ENCODE assay signal across 19 cellular contexts in genomic region chr11:70464509-70465361, GRCh38.
DNase-seq lines count a peak whose midpoint lies in the region; ATAC-seq, FAIRE-seq and TF ChIP-seq lines count a peak whose summit lies in the region.
"Had no signal": no experiment of that assay in that cellular context is flagged by ENCODE, and none has a peak within 500 bp of the region (broad histone marks: within the 10 kb centered on the region; RNA-seq: fewer than 3 reads in every experiment).

No MANE protein-coding gene starts in this region.

- no peaks in the 10 kb centered on the region for H3K36me3 Mint-ChIP-seq in stimulated activated naive CD8-positive, alpha-beta T cell treated with anti-CD3 and anti-CD28 coated beads, Interleukin-15, Interleukin-2, amounts not matched to agents 100 ng/mL and 50 ng/mL, for 24 hours (ENCODE audit: low read depth)
- no peaks in the 10 kb centered on the region for H3K36me3 Mint-ChIP-seq in activated T-cell treated with anti-CD3 and anti-CD28 coated beads, Interleukin-2, amount 50 U/mL, for 4 hours (ENCODE audit: insufficient read depth)

- H3K4me2 ChIP-seq in H1 (ENCODE audit: insufficient read depth in 1 of 2, low read depth in 2 of 2, low read length in 2 of 2) = no peak overlapping the region
- H3K4me2 ChIP-seq in neuronal stem cell (ENCODE audit: insufficient read depth, low read length, poor library complexity, severe bottlenecking) = no peak overlapping the region
- H3K4me2 ChIP-seq: A549, KMS-11 had no signal

- H2BK120ac ChIP-seq in H1 (replicated peaks; ENCODE audit: low read depth, low read length) = no peak overlapping the region
- peak overlapping the region; percentile 57 for H2BK120ac ChIP-seq in neuronal stem cell (ENCODE audit: low read depth, low read length)

- no peaks in the 10 kb centered on the region for H3K79me2 ChIP-seq in H1 (ENCODE audit: control insufficient read depth in 1 of 2, insufficient read depth in 2 of 2, low read length in 2 of 2)

- H3K23me2 ChIP-seq in H1 (ENCODE audit: low read depth, low read length) = no peaks in the 10 kb centered on the region; the same call in 1 of the 2 replicates

- no peak overlapping the region for H2AFZ ChIP-seq in H1 (ENCODE audit: low read length)
- H2AFZ ChIP-seq in neuronal stem cell (ENCODE audit: low read length) = no peak overlapping the region

- peaks cover 0 to 4% (median under 1%) of the 10 kb centered on the region in 4 experiments; a peak in 3 of 7 replicates for H3K4me1 ChIP-seq in H1 (replicated peaks in 1 of 4; ENCODE audit: control insufficient read depth in 3 of 4, insufficient read depth in 4 of 4, low read length in 3 of 4)
- peaks cover 0 to 9% of the 10 kb centered on the region in 2 donors for H3K4me1 ChIP-seq in neuronal stem cell (ENCODE audit: control insufficient read depth in 2 of 2, insufficient read depth in 1 of 2, low read depth in 1 of 2, low read length in 2 of 2)
- H3K4me1 ChIP-seq in gastroesophageal sphincter = peaks cover 0 to 11% (median 0%) of the 10 kb centered on the region in 3 donors
- H3K4me1 ChIP-seq: A549, Caco-2, SJSA1 had no signal

- H3K27ac ChIP-seq in H1 (ENCODE audit: low read depth, low read length) = no peak overlapping the region
- H3K27ac ChIP-seq in neuronal stem cell (replicated peaks; ENCODE audit: low read length) = no peak overlapping the region
- no peak overlapping the region for H3K27ac ChIP-seq in gastroesophageal sphincter
- H3K27ac ChIP-seq: A549, HL-60, KMS-11, RWPE1, SJSA1 had no signal

- H3K9me3 Mint-ChIP-seq in stimulated activated naive CD8-positive, alpha-beta T cell treated with anti-CD3 and anti-CD28 coated beads, Interleukin-15, Interleukin-2, amounts not matched to agents 100 ng/mL and 50 ng/mL, for 24 hours = no peaks in the 10 kb centered on the region
- no peaks in the 10 kb centered on the region for H3K9me3 Mint-ChIP-seq in stimulated activated naive CD8-positive, alpha-beta T cell treated with anti-CD3 and anti-CD28 coated beads, Interleukin-15, amount 100 ng/mL, for 72 hours
- H3K9me3 Mint-ChIP-seq in activated T-cell treated with anti-CD3 and anti-CD28 coated beads, Interleukin-2, amount 50 U/mL, for 4 hours = no peaks in the 10 kb centered on the region

- 90% methylated on average over 19 of the region's 20 CpGs; no CpG with 5 or more reads in 1 of the 2 experiments for WGBS in H1 (ENCODE audit: extremely low coverage in 1 of 2, insufficient coverage in 1 of 2, insufficient read length in 1 of 2, insufficient replicate concordance in 2 of 2, low coverage in 1 of 2, low lambda C conversion rate in 2 of 2, missing lambda C conversion rate in 1 of 2), 2 experiments
- no CpG with 5 or more reads among the region's 20 CpGs for WGBS in neuronal stem cell (ENCODE audit: extremely low coverage in 2 of 2, insufficient read length in 2 of 2, insufficient replicate concordance in 1 of 2), 2 donors
- 63 to 89% methylated on average over 4 to 9 of the region's 20 CpGs for WGBS in gastroesophageal sphincter (ENCODE audit: low coverage in 1 of 2), 2 donors

- no peak for TF ChIP-seq RAD21 in H1 (IDR thresholded peaks at IDR 0.05 in 1 of 2, conservative IDR thresholded peaks at IDR 0.05 in 1 of 2; ENCODE audit: low read depth in 2 of 2, low read length in 2 of 2)

- no peak overlapping the region for H2AK5ac ChIP-seq in H1 (ENCODE audit: low read depth, low read length)
- H2AK5ac ChIP-seq in neuronal stem cell (ENCODE audit: low read depth, low read length) = peak overlapping the region; percentile 28

- peaks cover 23% of the 10 kb centered on the region for H3K27me3 Mint-ChIP-seq in stimulated activated naive CD8-positive, alpha-beta T cell treated with anti-CD3 and anti-CD28 coated beads, Interleukin-15, Interleukin-2, amounts not matched to agents 100 ng/mL and 50 ng/mL, for 24 hours
- peaks cover 61% of the 10 kb centered on the region for H3K27me3 Mint-ChIP-seq in stimulated activated naive CD8-positive, alpha-beta T cell treated with anti-CD3 and anti-CD28 coated beads, Interleukin-15, amount 100 ng/mL, for 72 hours
- peaks cover 30% of the 10 kb centered on the region for H3K27me3 Mint-ChIP-seq in activated T-cell treated with anti-CD3 and anti-CD28 coated beads, Interleukin-2, amount 50 U/mL, for 4 hours (ENCODE audit: low read depth)

- no peak for TF ChIP-seq EP300 in H1 (IDR thresholded peaks at IDR 0.05; ENCODE audit: borderline replicate concordance in 1 of 2, low read depth in 2 of 2, low read length in 2 of 2)
- no peak for TF ChIP-seq EP300 in gastroesophageal sphincter (IDR thresholded peaks at IDR 0.05)

- POLR2A ChIA-PET in H1 (lab: Charles Lee; ENCODE audit: partially characterized antibody) = no interaction called here

- no peak overlapping the region for H4K91ac ChIP-seq in H1 (replicated peaks; ENCODE audit: insufficient read length, low read length)
- H4K91ac ChIP-seq in neuronal stem cell (ENCODE audit: low read depth, low read length, poor library complexity) = no peak overlapping the region

- H3K9me3 ChIP-seq in H1 (ENCODE audit: insufficient read depth in 2 of 2, low read depth in 1 of 2, low read length in 1 of 2) = peaks cover 0 to 3% of the 10 kb centered on the region in 2 experiments; a peak in 1 of 4 replicates
- peaks cover 0 to 4% of the 10 kb centered on the region in 2 donors for H3K9me3 ChIP-seq in neuronal stem cell (replicated peaks in 1 of 2; ENCODE audit: control insufficient read depth in 2 of 2, insufficient read depth in 1 of 2, low read depth in 1 of 2, low read length in 2 of 2)
- no peaks in the 10 kb centered on the region for H3K9me3 ChIP-seq in gastroesophageal sphincter
- H3K9me3 ChIP-seq: A549, MG63, SJSA1 had no signal

- H3K79me1 ChIP-seq in H1 (ENCODE audit: low read depth, low read length) (no peaks in the 10 kb centered on the region), neuronal stem cell (ENCODE audit: low read depth, low read length) (no peaks in the 10 kb centered on the region)

- H3K14ac ChIP-seq in H1 (ENCODE audit: insufficient read length) = no peak overlapping the region
- H3K14ac ChIP-seq in neuronal stem cell (ENCODE audit: low read length) = no peak overlapping the region

- H3K4me3 Mint-ChIP-seq in stimulated activated naive CD8-positive, alpha-beta T cell treated with anti-CD3 and anti-CD28 coated beads, Interleukin-15, Interleukin-2, amounts not matched to agents 100 ng/mL and 50 ng/mL, for 24 hours = no peak overlapping the region
- H3K4me3 Mint-ChIP-seq in stimulated activated naive CD8-positive, alpha-beta T cell treated with anti-CD3 and anti-CD28 coated beads, Interleukin-15, amount 100 ng/mL, for 72 hours = no peak overlapping the region
- H3K4me3 Mint-ChIP-seq in activated T-cell treated with anti-CD3 and anti-CD28 coated beads, Interleukin-2, amount 50 U/mL, for 4 hours = no peak overlapping the region

- intact Hi-C loops in sciatic nerve (cut with DNase I) = no loop called here

- no peak for FAIRE-seq in H1 (lab: Jason Lieb, UNC)
- FAIRE-seq: A549, GM18507 had no signal

- H3K27me3 ChIP-seq in H1 (replicated peaks in 1 of 4; ENCODE audit: control insufficient read depth in 3 of 4, extremely low read depth in 1 of 4, insufficient read depth in 3 of 4, low read length in 3 of 4) = peaks cover 0 to 2% (median 0%) of the 10 kb centered on the region in 4 experiments; a peak in 1 of 7 replicates
- H3K27me3 ChIP-seq in neuronal stem cell (ENCODE audit: control insufficient read depth in 3 of 3, insufficient read depth in 3 of 3, low read depth in 1 of 3, low read length in 3 of 3) = no peaks in the 10 kb centered on the region
- peaks cover 41% of the 10 kb centered on the region for H3K27me3 ChIP-seq in gastroesophageal sphincter
- H3K27me3 ChIP-seq: MG63 had no signal

- H3K9ac ChIP-seq in H1 (replicated peaks in 1 of 4; ENCODE audit: extremely low read depth in 1 of 4, low read depth in 3 of 4, low read length in 3 of 4) (no peak overlapping the region), neuronal stem cell (ENCODE audit: low read depth, low read length, poor library complexity) (peak overlapping the region; percentile 47)
- H3K9ac ChIP-seq: KMS-11 had no signal

- H4K20me1 ChIP-seq in H1 (replicated peaks in 1 of 2; ENCODE audit: control insufficient read depth in 1 of 2, insufficient read depth in 2 of 2, low read length in 2 of 2) = no peaks in the 10 kb centered on the region

- DNase-seq in stimulated activated naive CD8-positive, alpha-beta T cell treated with anti-CD3 and anti-CD28 coated beads, Interleukin-15, amount 100 ng/mL, for 72 hours = no peak
- DNase-seq in H1 (ENCODE audit: low read depth in 1 of 2, low spot score in 2 of 2) (no peak), neuronal stem cell (ENCODE audit: low spot score) (no peak), sciatic nerve (ENCODE audit: low spot score) (no peak), NCI-H1048 (lab: John Stamatoyannopoulos, UW) (no peak)
- DNase-seq in activated T-cell treated with anti-CD3 and anti-CD28 coated beads, Interleukin-2, amount 50 U/mL, for 4 hours = no peak
- DNase-seq: Caco-2, HCEC 1CT, MG63, NCI-H1105, NCI-H187 had no signal

- H3K4ac ChIP-seq in H1 (replicated peaks; ENCODE audit: insufficient read length, low read depth, low read length) = no peak overlapping the region
- no peak overlapping the region for H3K4ac ChIP-seq in neuronal stem cell (ENCODE audit: low read length)

- H3K23ac ChIP-seq in H1 (ENCODE audit: insufficient read length) = no peak overlapping the region
- peak overlapping the region; percentile 44 for H3K23ac ChIP-seq in neuronal stem cell (ENCODE audit: low read depth, low read length, poor library complexity)

- H3K4me1 Mint-ChIP-seq in stimulated activated naive CD8-positive, alpha-beta T cell treated with anti-CD3 and anti-CD28 coated beads, Interleukin-15, Interleukin-2, amounts not matched to agents 100 ng/mL and 50 ng/mL, for 24 hours (ENCODE audit: low read depth) = peaks cover 4% of the 10 kb centered on the region
- peaks cover 23% of the 10 kb centered on the region for H3K4me1 Mint-ChIP-seq in stimulated activated naive CD8-positive, alpha-beta T cell treated with anti-CD3 and anti-CD28 coated beads, Interleukin-15, amount 100 ng/mL, for 72 hours
- no peaks in the 10 kb centered on the region for H3K4me1 Mint-ChIP-seq in activated T-cell treated with anti-CD3 and anti-CD28 coated beads, Interleukin-2, amount 50 U/mL, for 4 hours (ENCODE audit: low read depth)

- H3K27ac Mint-ChIP-seq in stimulated activated naive CD8-positive, alpha-beta T cell treated with anti-CD3 and anti-CD28 coated beads, Interleukin-15, Interleukin-2, amounts not matched to agents 100 ng/mL and 50 ng/mL, for 24 hours = peak overlapping the region; percentile 58
- H3K27ac Mint-ChIP-seq in stimulated activated naive CD8-positive, alpha-beta T cell treated with anti-CD3 and anti-CD28 coated beads, Interleukin-15, amount 100 ng/mL, for 72 hours = no peak overlapping the region

- CTCF ChIA-PET in H1 (lab: Charles Lee; ENCODE audit: partially characterized antibody) = interaction anchor here (0.5 to 8.2 kb wide), 7 partner anchors 12 to 1681 kb away, joined by 3 to 90 read pairs (median 4); no protein-coding TSS in a partner anchor

- H3K56ac ChIP-seq in H1 (replicated peaks; ENCODE audit: insufficient read length, low read depth, low read length) = no peak overlapping the region

- H3K4me3 ChIP-seq in H1 (ENCODE audit: extremely low read depth in 1 of 4, insufficient read depth in 2 of 4, low read depth in 3 of 4, low read length in 4 of 4) (no peak overlapping the region), neuronal stem cell (ENCODE audit: low read length in 2 of 2) (no peak overlapping the region), gastroesophageal sphincter (no peak overlapping the region)
- H3K4me3 ChIP-seq: A549, MG63, SJSA1 had no signal

- H3K36me3 ChIP-seq in H1 (ENCODE audit: control insufficient read depth in 2 of 4, insufficient read depth in 4 of 4, low read length in 3 of 4) = no peaks in the 10 kb centered on the region
- H3K36me3 ChIP-seq in neuronal stem cell (replicated peaks in 1 of 2; ENCODE audit: control insufficient read depth in 2 of 2, insufficient read depth in 2 of 2, low read length in 2 of 2) = peaks cover 0 to 2% of the 10 kb centered on the region in 2 donors
- H3K36me3 ChIP-seq in gastroesophageal sphincter = no peaks in the 10 kb centered on the region
- H3K36me3 ChIP-seq: MG63, SJSA1 had no signal

- TF ChIP-seq CTCF in H1 (IDR thresholded peaks at IDR 0.05; ENCODE audit: control extremely low read depth in 1 of 3, insufficient read depth in 1 of 3, low read depth in 1 of 3, low read length in 3 of 3) (no peak), gastroesophageal sphincter (IDR thresholded peaks at IDR 0.05) (no peak)

- H4K8ac ChIP-seq in H1 (ENCODE audit: extremely low read depth, insufficient read depth, low read length) = peak overlapping the region; percentile 7; the same call in 1 of the 2 replicates
- H4K8ac ChIP-seq in neuronal stem cell (ENCODE audit: low read depth, low read length) = no peak overlapping the region

- no peak for ATAC-seq in stimulated activated naive CD8-positive, alpha-beta T cell treated with anti-CD3 and anti-CD28 coated beads, Interleukin-15, amount 100 ng/mL, for 72 hours
- no peak for ATAC-seq in gastroesophageal sphincter
- no peak for ATAC-seq in sciatic nerve
- ATAC-seq in activated T-cell treated with anti-CD3 and anti-CD28 coated beads, Interleukin-2, amount 50 U/mL, for 4 hours = no peak

- H3K18ac ChIP-seq in H1 (ENCODE audit: extremely low read depth, low read length) (no peak overlapping the region), neuronal stem cell (ENCODE audit: low read length) (peak overlapping the region; percentile 30)

- H2BK15ac ChIP-seq in H1 (ENCODE audit: low read length) (no peak overlapping the region), neuronal stem cell (ENCODE audit: low read length) (peak overlapping the region; percentile 64)

- TF ChIP-seq POLR2A in H1 (IDR thresholded peaks at IDR 0.05; ENCODE audit: control extremely low read depth in 1 of 2, low read depth in 2 of 2, low read length in 2 of 2) (no peak), gastroesophageal sphincter (IDR thresholded peaks at IDR 0.05) (no peak)

- no peak overlapping the region for H4K5ac ChIP-seq in H1 (ENCODE audit: insufficient read length, low read depth, low read length)

- H2BK5ac ChIP-seq in H1 (ENCODE audit: low read depth, low read length) = no peak overlapping the region
- no peak overlapping the region for H2BK5ac ChIP-seq in neuronal stem cell (ENCODE audit: low read length)

- H2BK20ac ChIP-seq in H1 (ENCODE audit: low read length) = peak overlapping the region; percentile 18; the same call in 1 of the 2 replicates

- H2BK12ac ChIP-seq in H1 (ENCODE audit: low read depth, low read length) = 0 out of 2 replicates have a peak overlapping the region, but pooled peaks have one; percentile 13
- no peak overlapping the region for H2BK12ac ChIP-seq in neuronal stem cell (ENCODE audit: low read length)
